Comparison of ENCODE assay signal across 8 cellular contexts in genomic region chr17:18564099-18564448, GRCh38.
A peak's percentile ranks its signal among the peaks of the same experiment; 100 is the strongest.
DNase-seq lines count a peak whose midpoint lies in the region; ATAC-seq and TF ChIP-seq lines count a peak whose summit lies in the region.
"Not testable (repeated sequence)": the region's sequence is repeated elsewhere in the genome, so short reads cannot be mapped to it uniquely, and the experiment has no call there.

No MANE protein-coding gene starts in this region.

- not testable (repeated sequence) for H3K27me3 Mint-ChIP-seq in activated CD4-positive, alpha-beta memory T cell treated with anti-CD3 and anti-CD28 coated beads for 36 hours

- not testable (repeated sequence) for H3K9me3 ChIP-seq in smooth muscle cell (replicated peaks; ENCODE audit: low read depth)

- POLR2A ChIA-PET in activated CD4-positive, alpha-beta memory T cell treated with anti-CD3 and anti-CD28 coated beads for 36 hours (lab: Charles Lee): not testable (repeated sequence)

- H3K4me3 ChIP-seq in smooth muscle cell: not testable (repeated sequence)

- not testable (repeated sequence) for H3K9me3 Mint-ChIP-seq in activated CD4-positive, alpha-beta memory T cell treated with anti-CD3 and anti-CD28 coated beads for 36 hours

- H3K9ac ChIP-seq in smooth muscle cell (ENCODE audit: low read depth): not testable (repeated sequence)

- H3K4me1 ChIP-seq in smooth muscle cell (ENCODE audit: low read depth): not testable (repeated sequence)

- intact Hi-C loops in activated CD4-positive, alpha-beta memory T cell treated with anti-CD3 and anti-CD28 coated beads for 36 hours (cut with micrococcal nuclease): not testable (repeated sequence)

- H4K20me1 ChIP-seq in smooth muscle cell (ENCODE audit: low read depth): not testable (repeated sequence)

- peak; percentile 58 for TF ChIP-seq CTCF in smooth muscle cell (IDR thresholded peaks at IDR 0.05; ENCODE audit: borderline replicate concordance, insufficient read depth, poor library complexity, severe bottlenecking)

- peak overlapping the region; percentile 77 for H3K27ac ChIP-seq in smooth muscle cell (ENCODE audit: low read depth)

- H3K4me1 Mint-ChIP-seq in activated CD4-positive, alpha-beta memory T cell treated with anti-CD3 and anti-CD28 coated beads for 36 hours (ENCODE audit: low read depth): not testable (repeated sequence)

- H3F3A ChIP-seq in smooth muscle cell (ENCODE audit: low read depth): not testable (repeated sequence)

- not testable (repeated sequence) for H3K36me3 ChIP-seq in smooth muscle cell (ENCODE audit: low read depth)

- not testable (repeated sequence) for H3K27ac Mint-ChIP-seq in activated CD4-positive, alpha-beta memory T cell treated with anti-CD3 and anti-CD28 coated beads for 36 hours

- not testable (repeated sequence) for H3K27me3 ChIP-seq in smooth muscle cell (ENCODE audit: low read depth)

- ATAC-seq in GM18520 (IDR thresholded peaks at IDR 0.05; ENCODE audit: unreplicated experiment): peak; percentile 26

- H3K79me2 ChIP-seq in smooth muscle cell (ENCODE audit: low read depth): not testable (repeated sequence)

- DNase-seq in AG20443 (ENCODE audit: low spot score) (peak; percentile 16), HT1080 (ENCODE audit: low read depth) (peak; percentile 1), NOMO-1 (lab: John Stamatoyannopoulos, UW; ENCODE audit: unreplicated experiment in 2 of 2) (peak; percentile 24 to 43), ecto neural progenitor cell (ENCODE audit: low spot score) (peak; percentile 65), left kidney (ENCODE audit: low read depth, low spot score) (peak; percentile 74)
- DNase-seq in activated CD4-positive, alpha-beta memory T cell treated with anti-CD3 and anti-CD28 coated beads for 36 hours: peak; percentile 43
- not testable (repeated sequence) for DNase-seq in smooth muscle cell (lab: John Stamatoyannopoulos, UW; ENCODE audit: unreplicated experiment)

- H3K4me2 ChIP-seq in smooth muscle cell: peak overlapping the region; percentile 76

- not testable (repeated sequence) for H3K4me3 Mint-ChIP-seq in activated CD4-positive, alpha-beta memory T cell treated with anti-CD3 and anti-CD28 coated beads for 36 hours

- CTCF ChIA-PET in activated CD4-positive, alpha-beta memory T cell treated with anti-CD3 and anti-CD28 coated beads for 36 hours (lab: Charles Lee): not testable (repeated sequence)

- H3K36me3 Mint-ChIP-seq in activated CD4-positive, alpha-beta memory T cell treated with anti-CD3 and anti-CD28 coated beads for 36 hours: not testable (repeated sequence)

- H2AFZ ChIP-seq in smooth muscle cell (ENCODE audit: low read depth): not testable (repeated sequence)

- WGBS in smooth muscle cell (ENCODE audit: low lambda C conversion rate): 8% methylated on average over 3 of the region's 3 CpGs
